In genomic region chr7:47999413-47999812, GRCh38 we compare ENCODE assay signal across 35 cellular contexts. TPM values are rescaled to one million over a fixed set of nuclear protein-coding genes. Genes with fewer than 3 reads are reported as not detected.
"Had no signal": no experiment of that assay in that cellular context is flagged by ENCODE, and none has a peak within 500 bp of the region (broad histone marks: within the 10 kb centered on the region; RNA-seq: fewer than 3 reads in every experiment).

No MANE protein-coding gene starts in this region.

- H3K4me3 ChIP-seq: ascending aorta, esophagus squamous epithelium, gastroesophageal sphincter, heart right ventricle had no signal

- H3K27me3 ChIP-seq: ascending aorta, brain microvascular endothelial cell, gastroesophageal sphincter, heart right ventricle had no signal

- FAIRE-seq: bronchial epithelial cell had no signal

- H3K36me3 ChIP-seq: ascending aorta, brain microvascular endothelial cell, esophagus squamous epithelium, gastroesophageal sphincter, heart right ventricle, WERI-Rb-1 had no signal

- ATAC-seq: activated CD4-positive, alpha-beta T cell treated with anti-CD3 and anti-CD28 coated beads for 36 hours; activated CD4-positive, CD25-positive, alpha-beta regulatory T cell treated with anti-CD3 and anti-CD28 coated beads, Interleukin-2, amount 50 U/mL, for 24 hours; activated CD8-positive, alpha-beta memory T cell treated with anti-CD3 and anti-CD28 coated beads, Interleukin-2, amount 10 ng/mL, durations not matched to agents 7 days and 5 days; activated CD8-positive, alpha-beta T cell treated with anti-CD3 and anti-CD28 coated beads, Interleukin-2, amount 10 ng/mL, durations not matched to agents 7 days and 5 days; activated naive CD4-positive, alpha-beta T cell treated with anti-CD3 and anti-CD28 coated beads, Interleukin-2, amount 50 U/mL, for 72 hours; activated T-cell treated with anti-CD3 and anti-CD28 coated beads, Interleukin-2, amount 50 U/mL, for 72 hours; effector memory CD8-positive, alpha-beta T cell; gastroesophageal sphincter; heart right ventricle; T-helper 17 cell had no signal

- DNase-seq: activated B cell treated with CpG ODN at 0.5 μM for 24 hours; activated CD4-positive, alpha-beta memory T cell treated with anti-CD3 and anti-CD28 coated beads for 36 hours; activated CD4-positive, alpha-beta T cell treated with anti-CD3 and anti-CD28 coated beads for 36 hours; activated CD4-positive, alpha-beta T cell treated with anti-CD3 and anti-CD28 coated beads, Interleukin-2, amount 10 ng/mL, durations not matched to agents 24 days and 14 days; activated CD8-positive, alpha-beta memory T cell treated with anti-CD3 and anti-CD28 coated beads, Interleukin-2, amount 10 ng/mL, durations not matched to agents 7 days and 5 days; activated CD8-positive, alpha-beta memory T cell treated with anti-CD3 and anti-CD28 coated beads, Interleukin-2, amount 50 U/mL, for 4 hours; activated CD8-positive, alpha-beta T cell treated with anti-CD3 and anti-CD28 coated beads, Interleukin-2, amount 10 ng/mL, durations not matched to agents 7 days and 5 days; activated gamma-delta T cell; activated naive CD4-positive, alpha-beta T cell; activated naive CD4-positive, alpha-beta T cell treated with anti-CD3 and anti-CD28 coated beads, Interleukin-2, amount 10 ng/mL, durations not matched to agents 7 days and 5 days; activated naive CD8-positive, alpha-beta T cell treated with anti-CD3 and anti-CD28 coated beads, Interleukin-2, amount 10 ng/mL, durations not matched to agents 7 days and 5 days; activated T-cell treated with anti-CD3 and anti-CD28 coated beads, Interleukin-2, amount 50 U/mL, for 1 hour; activated T-cell treated with anti-CD3 and anti-CD28 coated beads, Interleukin-2, amount 50 U/mL, for 72 hours; caudate nucleus; cortex of kidney; dermis blood vessel endothelial cell; effector CD4-positive, alpha-beta T cell; effector memory CD8-positive, alpha-beta T cell; esophagus squamous epithelium; foreskin melanocyte; heart right ventricle; T-helper 1 cell; T-helper 17 cell; T1000; WERI-Rb-1 had no signal

- H3K27ac ChIP-seq: ascending aorta, esophagus squamous epithelium, gastroesophageal sphincter, heart right ventricle, WERI-Rb-1 had no signal

- H3K4me1 ChIP-seq: ascending aorta, esophagus squamous epithelium, gastroesophageal sphincter, heart right ventricle had no signal

- H3K9me3 ChIP-seq: ascending aorta, esophagus squamous epithelium, gastroesophageal sphincter had no signal

RNA-seq across cellular contexts. Expression of gene SUN3, which starts 29.5 kb away (rescaled TPM):
- total RNA-seq: activated B cell treated with CpG ODN at 0.5 μM for 24 hours; activated CD4-positive, alpha-beta memory T cell treated with anti-CD3 and anti-CD28 coated beads for 36 hours; activated CD4-positive, alpha-beta T cell treated with anti-CD3 and anti-CD28 coated beads for 36 hours; activated CD4-positive, alpha-beta T cell treated with anti-CD3 and anti-CD28 coated beads, Interleukin-2, amount 10 ng/mL, durations not matched to agents 24 days and 14 days; activated CD8-positive, alpha-beta memory T cell treated with anti-CD3 and anti-CD28 coated beads for 36 hours; activated CD8-positive, alpha-beta memory T cell treated with anti-CD3 and anti-CD28 coated beads, Interleukin-2, amount 10 ng/mL, durations not matched to agents 7 days and 5 days; activated naive CD4-positive, alpha-beta T cell treated with anti-CD3 and anti-CD28 coated beads, Interleukin-2, amount 50 U/mL, for 72 hours; activated naive CD8-positive, alpha-beta T cell treated with anti-CD3 and anti-CD28 coated beads, Interleukin-2, amount 10 ng/mL, durations not matched to agents 7 days and 5 days; ascending aorta; chondrocyte; dermis blood vessel endothelial cell; esophagus squamous epithelium; fibroblast of lung; fibroblast of villous mesenchyme; gastroesophageal sphincter; heart right ventricle; T-helper 17 cell had no signal
- polyA plus RNA-seq: fibroblast of lung, heart right ventricle had no signal

RNA-seq across cellular contexts. Expression of gene C7orf57, which starts 35.9 kb away (rescaled TPM):
- total RNA-seq: activated B cell treated with CpG ODN at 0.5 μM for 24 hours, ascending aorta, chondrocyte, dermis blood vessel endothelial cell, fibroblast of lung, gastroesophageal sphincter had no signal
- polyA plus RNA-seq: fibroblast of lung, heart right ventricle had no signal
